In genomic region chr10:97852277-97852676, GRCh38 we compare ENCODE assay signal across 1 cellular context.
TF ChIP-seq lines count a peak whose summit lies in the region.

No MANE protein-coding gene starts in this region.

TF ChIP-seq in neural cell, 6 proteins besides CTCF, POLR2A, EP300 and RAD21 (continued from another document):
- TF ChIP-seq, protein P1, sequence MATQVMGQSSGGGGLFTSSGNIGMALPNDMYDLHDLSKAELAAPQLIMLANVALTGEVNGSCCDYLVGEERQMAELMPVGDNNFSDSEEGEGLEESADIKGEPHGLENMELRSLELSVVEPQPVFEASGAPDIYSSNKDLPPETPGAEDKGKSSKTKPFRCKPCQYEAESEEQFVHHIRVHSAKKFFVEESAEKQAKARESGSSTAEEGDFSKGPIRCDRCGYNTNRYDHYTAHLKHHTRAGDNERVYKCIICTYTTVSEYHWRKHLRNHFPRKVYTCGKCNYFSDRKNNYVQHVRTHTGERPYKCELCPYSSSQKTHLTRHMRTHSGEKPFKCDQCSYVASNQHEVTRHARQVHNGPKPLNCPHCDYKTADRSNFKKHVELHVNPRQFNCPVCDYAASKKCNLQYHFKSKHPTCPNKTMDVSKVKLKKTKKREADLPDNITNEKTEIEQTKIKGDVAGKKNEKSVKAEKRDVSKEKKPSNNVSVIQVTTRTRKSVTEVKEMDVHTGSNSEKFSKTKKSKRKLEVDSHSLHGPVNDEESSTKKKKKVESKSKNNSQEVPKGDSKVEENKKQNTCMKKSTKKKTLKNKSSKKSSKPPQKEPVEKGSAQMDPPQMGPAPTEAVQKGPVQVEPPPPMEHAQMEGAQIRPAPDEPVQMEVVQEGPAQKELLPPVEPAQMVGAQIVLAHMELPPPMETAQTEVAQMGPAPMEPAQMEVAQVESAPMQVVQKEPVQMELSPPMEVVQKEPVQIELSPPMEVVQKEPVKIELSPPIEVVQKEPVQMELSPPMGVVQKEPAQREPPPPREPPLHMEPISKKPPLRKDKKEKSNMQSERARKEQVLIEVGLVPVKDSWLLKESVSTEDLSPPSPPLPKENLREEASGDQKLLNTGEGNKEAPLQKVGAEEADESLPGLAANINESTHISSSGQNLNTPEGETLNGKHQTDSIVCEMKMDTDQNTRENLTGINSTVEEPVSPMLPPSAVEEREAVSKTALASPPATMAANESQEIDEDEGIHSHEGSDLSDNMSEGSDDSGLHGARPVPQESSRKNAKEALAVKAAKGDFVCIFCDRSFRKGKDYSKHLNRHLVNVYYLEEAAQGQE (IDR thresholded peaks at IDR 0.05; ENCODE audit: borderline replicate concordance): no peak
- TF ChIP-seq MXI1 (conservative IDR thresholded peaks at IDR 0.05; ENCODE audit: poor library complexity, severe bottlenecking): no peak
- TF ChIP-seq EZH2 (IDR thresholded peaks at IDR 0.05; ENCODE audit: borderline replicate concordance, insufficient read depth, low read length, poor library complexity, severe bottlenecking): no peak
- no peak for TF ChIP-seq POLR2AphosphoS5 (IDR thresholded peaks at IDR 0.05)
